ENCODE assay signal across 14 cellular contexts in the genomic region with DNA sequence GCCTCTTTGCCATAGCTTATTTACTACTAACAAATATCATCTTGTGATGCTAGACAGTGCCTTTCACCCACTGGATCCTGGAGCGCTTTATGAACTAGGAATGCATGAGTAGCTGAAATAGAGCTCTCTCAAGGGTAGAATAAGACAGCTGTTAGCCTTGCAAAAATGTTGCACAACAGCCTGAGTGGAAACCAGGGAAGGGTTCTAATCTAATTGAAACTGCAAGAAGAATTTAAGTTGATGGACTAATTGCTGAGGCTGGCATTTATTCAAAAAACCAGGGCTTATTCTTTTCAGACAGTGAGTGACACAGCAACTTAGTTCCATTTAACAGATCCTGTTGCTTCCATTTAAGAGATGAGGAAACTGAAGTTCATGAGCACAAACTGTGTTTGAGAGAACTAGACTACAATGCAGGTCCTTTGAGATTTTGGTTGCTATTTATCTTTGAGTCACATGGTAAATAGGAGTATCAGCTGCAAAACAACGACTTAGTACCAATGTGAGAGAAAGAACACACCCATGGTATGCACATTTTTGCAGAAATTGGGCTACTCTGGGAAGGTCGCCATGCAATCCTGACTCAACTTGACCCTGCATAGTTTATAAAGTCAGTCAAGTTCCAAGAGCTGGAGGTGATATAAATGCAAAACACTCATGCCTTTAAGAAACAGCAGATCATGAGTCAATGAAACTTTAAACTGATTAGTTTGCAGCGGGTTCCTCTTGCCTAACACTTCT.
A peak's percentile ranks its signal among the peaks of the same experiment; 100 is the strongest.
DNase-seq lines count a peak whose midpoint lies in the region; ATAC-seq and TF ChIP-seq lines count a peak whose summit lies in the region.
"Had no signal": no experiment of that assay in that cellular context is flagged by ENCODE, and none has a peak within 500 bp of the region (broad histone marks: within the 10 kb centered on the region; RNA-seq: fewer than 3 reads in every experiment).

No MANE protein-coding gene starts in this region.

- ATAC-seq in HG03159 (IDR thresholded peaks at IDR 0.05; ENCODE audit: unreplicated experiment) (no peak), GM18502 (IDR thresholded peaks at IDR 0.05; ENCODE audit: poor library complexity, unreplicated experiment) (no peak)
- ATAC-seq: natural killer cell had no signal

- no peaks in the 10 kb centered on the region for H3K27me3 ChIP-seq in ACC112 (ENCODE audit: insufficient read depth, low read length)
- H3K27me3 ChIP-seq in kidney epithelial cell (ENCODE audit: control insufficient read depth, insufficient read depth, low read length), result no peaks in the 10 kb centered on the region
- no peaks in the 10 kb centered on the region for H3K27me3 ChIP-seq in H7 (ENCODE audit: control insufficient read depth, insufficient read depth, low read length)
- H3K27me3 ChIP-seq: adrenal gland, SJCRH30, uterus had no signal

- no peaks in the 10 kb centered on the region for H3K79me2 ChIP-seq in ACC112 (ENCODE audit: control insufficient read depth, insufficient read depth, low read length, unreplicated experiment)

- peaks cover 42% of the 10 kb centered on the region for H3K4me1 Mint-ChIP-seq in HFFc6 (ENCODE audit: low read depth)
- peaks cover 52% of the 10 kb centered on the region for H3K4me1 Mint-ChIP-seq in brain
- H3K4me1 Mint-ChIP-seq: natural killer cell had no signal

- DNase-seq in HFFc6 (peak; percentile 91), kidney epithelial cell (ENCODE audit: low read depth) (peak; percentile 25), NCI-H146 treated with DMSO at 0.1 percent for 48 hours (lab: John Stamatoyannopoulos, UW; ENCODE audit: unreplicated experiment) (no peak), H7 (no peak)
- DNase-seq: C1 segment of cervical spinal cord, natural killer cell, NCI-H446, SJCRH30, uterus had no signal

- H2AFZ ChIP-seq in ACC112 (ENCODE audit: low read length, unreplicated experiment), result no peak overlapping the region

- H3K9me3 Mint-ChIP-seq in HFFc6 (no peaks in the 10 kb centered on the region), brain (peaks cover 7 to 13% (median 9%) of the 10 kb centered on the region in 5 experiments)
- H3K9me3 Mint-ChIP-seq: natural killer cell had no signal

- H3K27me3 Mint-ChIP-seq in HFFc6 (ENCODE audit: insufficient read depth) (peaks cover 2% of the 10 kb centered on the region; the same call in 1 of the 2 replicates), brain (peaks cover 6% of the 10 kb centered on the region)

- H3K27ac Mint-ChIP-seq in HFFc6, result peak overlapping the region; percentile 75
- peak overlapping the region in 3 of 5 experiments; percentile 33 to 79 (median 37) for H3K27ac Mint-ChIP-seq in brain
- H3K27ac Mint-ChIP-seq: natural killer cell had no signal

- H3K4me3 ChIP-seq in ACC112 (ENCODE audit: low read depth, low read length) (peak overlapping the region; percentile 3), kidney epithelial cell (ENCODE audit: low read depth, low read length) (no peak overlapping the region), H7 (ENCODE audit: insufficient read depth, low read depth, low read length) (no peak overlapping the region)
- H3K4me3 ChIP-seq: adrenal gland, SJCRH30, uterus had no signal

- H3K4me3 Mint-ChIP-seq in HFFc6 (peak overlapping the region; percentile 72), brain (no peak overlapping the region)
- H3K4me3 Mint-ChIP-seq: natural killer cell had no signal

- H3K36me3 Mint-ChIP-seq in HFFc6 (ENCODE audit: low read depth), result no peaks in the 10 kb centered on the region
- H3K36me3 Mint-ChIP-seq in brain, result peaks cover 2% of the 10 kb centered on the region
- H3K36me3 Mint-ChIP-seq: natural killer cell had no signal

- H3K4me1 ChIP-seq in ACC112 (ENCODE audit: control insufficient read depth, insufficient read depth, low read length, unreplicated experiment), result peaks cover 25% of the 10 kb centered on the region
- H3K4me1 ChIP-seq: adrenal gland, SJCRH30, uterus had no signal

- no peak for TF ChIP-seq CTCF in HFFc6 (IDR thresholded peaks at IDR 0.05)
- TF ChIP-seq CTCF in brain (conservative IDR thresholded peaks at IDR 0.05), result no peak
- no peak for TF ChIP-seq CTCF in kidney epithelial cell (IDR thresholded peaks at IDR 0.05; ENCODE audit: insufficient read depth, low read length, poor library complexity, severe bottlenecking)

- H3K36me3 ChIP-seq in ACC112 (ENCODE audit: insufficient read depth, low read length) (no peaks in the 10 kb centered on the region), kidney epithelial cell (ENCODE audit: control insufficient read depth, insufficient read depth, low read length) (no peaks in the 10 kb centered on the region), H7 (replicated peaks; ENCODE audit: control insufficient read depth, insufficient read depth, low read length) (no peaks in the 10 kb centered on the region)
- H3K36me3 ChIP-seq: adrenal gland, SJCRH30, uterus had no signal

- H3K27ac ChIP-seq in ACC112 (ENCODE audit: low read depth, low read length), result peak overlapping the region; percentile 51
- H3K27ac ChIP-seq: adrenal gland, SJCRH30, uterus had no signal

Comparison
In these comparisons a context has a peak if more than half of its experiments do, and no peak if none do; other contexts are left out.
1. DNase-seq: peak in HFFc6 (single experiment) and kidney epithelial cell (single experiment); none in NCI-H146 treated with DMSO at 0.1 percent for 48 hours (single experiment) and H7 (single experiment).